Comparison of ENCODE assay signal across 13 cellular contexts in genomic region chr1:18630511-18631495, GRCh38. TPM values are rescaled to one million over a fixed set of nuclear protein-coding genes. Genes with fewer than 3 reads are reported as not detected.
DNase-seq lines count a peak whose midpoint lies in the region; ATAC-seq and TF ChIP-seq lines count a peak whose summit lies in the region.
"Had no signal": no experiment of that assay in that cellular context is flagged by ENCODE, and none has a peak within 500 bp of the region (broad histone marks: within the 10 kb centered on the region; RNA-seq: fewer than 3 reads in every experiment).

Gene PAX7 (plus strand): TSS chr1:18630846. CDS start chr1:18631604, 758 bp downstream.

- POLR2A ChIA-PET in Caco-2 (lab: Charles Lee): no interaction called here

- H3K9me3 Mint-ChIP-seq in Caco-2 (ENCODE audit: unreplicated experiment): no peaks in the 10 kb centered on the region

- H3K27me3 Mint-ChIP-seq in Caco-2 (ENCODE audit: insufficient read depth, unreplicated experiment): peaks cover 48% of the 10 kb centered on the region

- H3K4me3 Mint-ChIP-seq in Caco-2 (ENCODE audit: unreplicated experiment): peak within 1 kb of the TSS; percentile 61

- ATAC-seq in HG02938 (IDR thresholded peaks at IDR 0.05; ENCODE audit: unreplicated experiment) (no peak), GM21526 (IDR thresholded peaks at IDR 0.05; ENCODE audit: low FRiP score, unreplicated experiment) (no peak)
- ATAC-seq: left lung had no signal

- intact Hi-C loops in Caco-2 (cut with micrococcal nuclease; ENCODE audit: unreplicated experiment): no loop called here

- H3K36me3 Mint-ChIP-seq in Caco-2 (ENCODE audit: insufficient read depth, unreplicated experiment): no peaks in the 10 kb centered on the region

- DNase-seq in AG20443 (ENCODE audit: low spot score): peak; percentile 38
- DNase-seq in Caco-2: no peak
- DNase-seq in ecto neural progenitor cell (ENCODE audit: low spot score): peak; percentile 80
- no peak for DNase-seq in mucosa of gallbladder (ENCODE audit: low spot score)
- no peak for DNase-seq in HUDEP-2 (lab: John Stamatoyannopoulos, UW; ENCODE audit: unreplicated experiment in 76 of 76)
- DNase-seq: activated effector memory CD4-positive, alpha-beta T cell treated with Interleukin-2 at 50 U/mL for 16 hours; cerebellar nuclear complex; left lung had no signal

- H3F3A ChIP-seq in neural cell (ENCODE audit: insufficient read depth, low read length, poor library complexity, severe bottlenecking): no peaks in the 10 kb centered on the region

- H3K4me3 ChIP-seq in Caco-2 (ENCODE audit: low read depth, low read length): no peak within 1 kb of the TSS
- H3K4me3 ChIP-seq in neural cell (ENCODE audit: low read length): no peak within 1 kb of the TSS
- H3K4me3 ChIP-seq: left lung had no signal

- H3K4me2 ChIP-seq in neural cell (ENCODE audit: low read length): no peak within 1 kb of the TSS

- no peak within 1 kb of the TSS for H3K9ac ChIP-seq in neural cell (ENCODE audit: low read length)

- CTCF ChIA-PET in Caco-2 (lab: Charles Lee): no interaction called here

- TF ChIP-seq RAD21 in neural cell (conservative IDR thresholded peaks at IDR 0.05): no peak

- H2AFZ ChIP-seq in neural cell (ENCODE audit: low read depth, low read length): no peak within 1 kb of the TSS

- H3K36me3 ChIP-seq in Caco-2 (ENCODE audit: control insufficient read depth, insufficient read depth, low read length) (no peaks in the 10 kb centered on the region), neural cell (ENCODE audit: insufficient read depth, low read length) (no peaks in the 10 kb centered on the region)
- H3K36me3 ChIP-seq: left lung had no signal

- no peaks in the 10 kb centered on the region for H3K79me2 ChIP-seq in neural cell (replicated peaks; ENCODE audit: insufficient read depth, low read length)

- no peaks in the 10 kb centered on the region for H3K9me2 ChIP-seq in neural cell (ENCODE audit: insufficient read depth, low read length)

- H3K4me1 Mint-ChIP-seq in Caco-2 (ENCODE audit: low read depth, unreplicated experiment): no peaks in the 10 kb centered on the region

- no peak for TF ChIP-seq CTCF in Caco-2 (IDR thresholded peaks at IDR 0.05; ENCODE audit: insufficient read depth in 1 of 2, low read depth in 1 of 2, low read length in 1 of 2, severe bottlenecking in 1 of 2, unreplicated experiment in 1 of 2)
- TF ChIP-seq CTCF in neural cell (IDR thresholded peaks at IDR 0.05; ENCODE audit: poor library complexity, severe bottlenecking): no peak

- no peaks in the 10 kb centered on the region for H3K4me1 ChIP-seq in Caco-2

- H3K27ac Mint-ChIP-seq in Caco-2 (ENCODE audit: unreplicated experiment): no peak within 1 kb of the TSS

- no peaks in the 10 kb centered on the region for H4K20me1 ChIP-seq in neural cell (ENCODE audit: insufficient read depth)

- H3K9me3 ChIP-seq in Caco-2: no peaks in the 10 kb centered on the region
- no peaks in the 10 kb centered on the region for H3K9me3 ChIP-seq in neural cell (ENCODE audit: low read length)
- H3K9me3 ChIP-seq: left lung had no signal

- H3K27me3 ChIP-seq in Caco-2 (replicated peaks; ENCODE audit: control insufficient read depth, insufficient read depth, low read length): no peaks in the 10 kb centered on the region
- peaks cover 97% of the 10 kb centered on the region for H3K27me3 ChIP-seq in neural cell (ENCODE audit: insufficient read depth, low read depth, low read length)

- no peak for TF ChIP-seq EP300 in neural cell (conservative IDR thresholded peaks at IDR 0.05; ENCODE audit: poor library complexity, severe bottlenecking)

- no peak within 1 kb of the TSS for H3K27ac ChIP-seq in neural cell (ENCODE audit: low read length)
- H3K27ac ChIP-seq: left lung had no signal

- BruUV-seq in Caco-2 (replicated peaks; lab: Mats Ljungman, UMichigan): no TSS peak

TF ChIP-seq in neural cell, 6 proteins besides CTCF, POLR2A, EP300 and RAD21:
- TF ChIP-seq POLR2AphosphoS5 (IDR thresholded peaks at IDR 0.05) (peak; percentile 48), MXI1 (conservative IDR thresholded peaks at IDR 0.05; ENCODE audit: poor library complexity, severe bottlenecking) (no peak), EZH2 (IDR thresholded peaks at IDR 0.05; ENCODE audit: borderline replicate concordance, insufficient read depth, low read length, poor library complexity, severe bottlenecking) (no peak), SMC3 (conservative IDR thresholded peaks at IDR 0.05; ENCODE audit: poor library complexity) (no peak), REST (IDR thresholded peaks at IDR 0.05; ENCODE audit: borderline replicate concordance) (no peak), TAF1 (IDR thresholded peaks at IDR 0.05; ENCODE audit: low read depth) (no peak)
TF ChIP-seq in neural cell: peak in this region for 1.

RNA-seq across cellular contexts. Expression of gene PAX7, which starts in this region (rescaled TPM):
- total RNA-seq in Caco-2 (2022) (0.18 TPM in 1 of 2 replicates, not detected in the other), mucosa of gallbladder (not detected)
- not detected in 2 replicates for polyA plus RNA-seq in neural cell
- polyA minus RNA-seq in neural cell: not detected in 2 replicates
- total RNA-seq: left lung, M059J, subcutaneous adipose tissue had no signal

Comparison
In these comparisons a context has a peak if more than half of its experiments do, and no peak if none do; other contexts are left out.
1. DNase-seq: peak in AG20443 (single experiment) and ecto neural progenitor cell (single experiment); none in Caco-2 (0 of 2), mucosa of gallbladder (single experiment) and HUDEP-2 (0 of 76).